ENCODE assay signal across 34 cellular contexts in the genomic region with DNA sequence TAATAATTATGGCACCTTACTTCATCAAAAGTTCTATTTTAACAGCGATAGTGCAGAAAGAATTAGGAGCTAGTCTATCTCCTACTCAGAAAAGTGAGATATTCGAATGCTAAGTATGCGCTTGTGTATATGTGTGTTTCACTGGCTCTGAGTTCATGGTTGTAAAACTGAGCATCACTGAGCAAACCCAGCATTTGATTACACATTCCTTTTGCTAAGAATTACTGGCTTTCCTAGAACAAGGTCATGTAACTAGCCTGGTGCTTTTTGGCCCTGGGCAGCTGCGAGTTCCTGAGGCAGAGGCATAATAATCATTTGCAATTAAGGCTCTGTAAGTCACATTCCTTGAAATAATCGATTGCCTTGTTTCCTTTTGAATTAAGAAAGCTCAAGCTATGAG.
"Had no signal": no experiment of that assay in that cellular context is flagged by ENCODE, and none has a peak within 500 bp of the region (broad histone marks: within the 10 kb centered on the region; RNA-seq: fewer than 3 reads in every experiment).

No MANE protein-coding gene starts in this region.

- H3K27ac ChIP-seq: brain microvascular endothelial cell, KMS-11, VCaP had no signal

- DNase-seq: activated B cell treated with CpG ODN at 0.5 μM for 24 hours; activated CD4-positive, alpha-beta memory T cell treated with anti-CD3 and anti-CD28 coated beads for 36 hours; activated CD4-positive, alpha-beta T cell treated with anti-CD3 and anti-CD28 coated beads for 4 hours; activated CD4-positive, alpha-beta T cell treated with anti-CD3 and anti-CD28 coated beads, Interleukin-2, amount 50 U/mL, for 1 hour; activated CD4-positive, CD25-positive, alpha-beta regulatory T cell treated with anti-CD3 and anti-CD28 coated beads, Interleukin-2, amount 50 U/mL, for 72 hours; activated CD8-positive, alpha-beta memory T cell treated with anti-CD3 and anti-CD28 coated beads, Interleukin-2, amount 50 U/mL, for 4 hours; activated effector memory CD4-positive, alpha-beta T cell treated with Interleukin-2 at 50 U/mL for 16 hours; activated naive CD4-positive, alpha-beta T cell treated with anti-CD3 and anti-CD28 coated beads, Interleukin-2, amount 50 U/mL, for 16 hours; activated naive CD8-positive, alpha-beta T cell treated with anti-CD3 and anti-CD28 coated beads for 36 hours; activated T-cell treated with anti-CD3 and anti-CD28 coated beads for 4 hours; activated T-cell treated with anti-CD3 and anti-CD28 coated beads, Interleukin-2, amount 50 U/mL, for 4 hours; amniotic stem cell; brain microvascular endothelial cell; central memory CD4-positive, alpha-beta T cell; MM.1S; NCI-H1092 treated with DMSO at 0.1 percent for 48 hours; NCI-H1417; NCI-H146; NCI-H187 treated with DMSO at 0.1 percent for 48 hours; NCI-H2081; NCI-H2171 treated with DMSO at 0.1 percent for 48 hours; NCI-H2227 treated with DMSO at 0.1 percent for 48 hours; NCI-H446; NCI-H524; NCI-H69; NK-92 treated with Interleukin-12 subunit alpha and Interleukin-12 subunit beta, amount 100 ng/mL, for 24 hours; OCI-M1; Right ventricle myocardium superior; SW 1271; T-helper 1 cell; T-helper 2 cell; T-helper 9 cell had no signal

- ATAC-seq: activated T-cell treated with anti-CD3 and anti-CD28 coated beads, Interleukin-2, amount 50 U/mL, for 4 hours had no signal

- H3K27me3 ChIP-seq: brain microvascular endothelial cell had no signal

- H3K36me3 ChIP-seq: brain microvascular endothelial cell had no signal

- H3K4me2 ChIP-seq: KMS-11 had no signal

- H3K9ac ChIP-seq: KMS-11 had no signal
